In the genomic region with DNA sequence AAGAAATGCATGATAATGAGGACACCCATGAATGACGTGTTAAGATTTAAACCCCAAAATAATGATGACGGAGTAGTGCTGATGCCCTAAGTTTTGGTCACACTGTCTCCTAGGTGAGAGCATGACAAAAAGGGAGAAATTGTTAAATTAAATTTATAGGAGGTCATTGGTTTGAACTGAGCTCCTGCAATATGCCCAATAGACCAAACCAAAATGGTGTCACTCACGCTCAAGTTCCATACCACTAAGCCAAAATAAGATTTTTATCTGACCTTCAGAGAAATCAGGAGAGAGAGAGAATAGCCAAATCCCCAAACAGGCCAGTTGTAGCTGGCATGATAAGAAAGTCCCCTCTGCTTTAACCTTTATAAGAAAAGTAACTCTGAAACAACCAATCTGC, we compare ENCODE assay signal across 16 cellular contexts. TPM values are rescaled to one million over a fixed set of nuclear protein-coding genes. Genes with fewer than 3 reads are reported as not detected.
DNase-seq lines count a peak whose midpoint lies in the region; ATAC-seq and TF ChIP-seq lines count a peak whose summit lies in the region.
"Had no signal": no experiment of that assay in that cellular context is flagged by ENCODE, and none has a peak within 500 bp of the region (broad histone marks: within the 10 kb centered on the region; RNA-seq: fewer than 3 reads in every experiment).

No MANE protein-coding gene starts in this region.

- H3K36me3 Mint-ChIP-seq in activated T-helper 17 cell treated with anti-CD3 and anti-CD28 coated beads, Interleukin-2, amount 50 U/mL, for 72 hours (ENCODE audit: low read depth), result peaks cover 5% of the 10 kb centered on the region
- H3K36me3 Mint-ChIP-seq in immature natural killer cell, result no peaks in the 10 kb centered on the region
- H3K36me3 Mint-ChIP-seq: IgD-negative memory B cell had no signal

- DNase-seq in left ventricle myocardium inferior, result no peak
- DNase-seq in Right ventricle myocardium inferior (ENCODE audit: missing footprints), result no peak
- no peak for DNase-seq in immature natural killer cell
- DNase-seq in central memory CD4-positive, alpha-beta T cell, result no peak
- DNase-seq: GOT3, NCI-H1105, NCI-H1694 treated with DMSO at 0.1 percent for 48 hours, NCI-H524 treated with DMSO at 0.1 percent for 48 hours had no signal

- H3K27me3 Mint-ChIP-seq in activated T-helper 17 cell treated with anti-CD3 and anti-CD28 coated beads, Interleukin-2, amount 50 U/mL, for 72 hours, result no peaks in the 10 kb centered on the region
- peaks cover 0 to 2% (median 1%) of the 10 kb centered on the region in 3 donors for H3K27me3 Mint-ChIP-seq in immature natural killer cell (ENCODE audit: low read depth in 3 of 3)
- H3K27me3 Mint-ChIP-seq: IgD-negative memory B cell had no signal

- intact Hi-C loops in left ventricle myocardium inferior (cut with micrococcal nuclease), result no loop called here
- intact Hi-C loops in Right ventricle myocardium inferior (cut with DNase I), result no loop called here

- peaks cover 65% of the 10 kb centered on the region for H3K4me1 Mint-ChIP-seq in activated T-helper 17 cell treated with anti-CD3 and anti-CD28 coated beads, Interleukin-2, amount 50 U/mL, for 72 hours
- peaks cover 90 to 97% of the 10 kb centered on the region in 2 donors for H3K4me1 Mint-ChIP-seq in immature natural killer cell

- H3K36me3 ChIP-seq in left ventricle myocardium inferior, result no peaks in the 10 kb centered on the region

- H3K9me3 Mint-ChIP-seq in activated T-helper 17 cell treated with anti-CD3 and anti-CD28 coated beads, Interleukin-2, amount 50 U/mL, for 72 hours, result no peaks in the 10 kb centered on the region
- H3K9me3 Mint-ChIP-seq in immature natural killer cell, result no peaks in the 10 kb centered on the region
- H3K9me3 Mint-ChIP-seq: IgD-negative memory B cell had no signal

- no peak for TF ChIP-seq CTCF in left ventricle myocardium inferior (IDR thresholded peaks at IDR 0.05; ENCODE audit: borderline replicate concordance)

- H3K4me1 ChIP-seq in left ventricle myocardium inferior, result peaks cover 96% of the 10 kb centered on the region

- H3K27ac ChIP-seq in left ventricle myocardium inferior (replicated peaks), result peak overlapping the region; percentile 10
- H3K27ac ChIP-seq: A549; BLaER1 treated with 17β-estradiol and CSF1 and Interleukin-3, amounts not matched to agents 10 nM and 100 nM had no signal

- no peaks in the 10 kb centered on the region for H3K27me3 ChIP-seq in left ventricle myocardium inferior (ENCODE audit: low read depth)
- H3K27me3 ChIP-seq: BLaER1 treated with 17β-estradiol and CSF1 and Interleukin-3, amounts not matched to agents 10 nM and 100 nM had no signal

- no peak overlapping the region for H3K4me3 ChIP-seq in left ventricle myocardium inferior
- H3K4me3 ChIP-seq: A549; BLaER1 treated with 17β-estradiol and CSF1 and Interleukin-3, amounts not matched to agents 10 nM and 100 nM had no signal

- no peak for ATAC-seq in Right ventricle myocardium inferior
- ATAC-seq in activated T-helper 17 cell treated with anti-CD3 and anti-CD28 coated beads, Interleukin-2, amount 50 U/mL, for 72 hours (replicated peaks), result no peak
- ATAC-seq in GM21529 (IDR thresholded peaks at IDR 0.05; ENCODE audit: unreplicated experiment), result no peak
- no peak for ATAC-seq in HG03439 (IDR thresholded peaks at IDR 0.05; ENCODE audit: unreplicated experiment)
- no peak for ATAC-seq in HG02759 (IDR thresholded peaks at IDR 0.05; ENCODE audit: unreplicated experiment)
- ATAC-seq: A549, Panc1 had no signal

- H3K9me3 ChIP-seq in left ventricle myocardium inferior (replicated peaks), result no peaks in the 10 kb centered on the region
- H3K9me3 ChIP-seq: A549; BLaER1 treated with 17β-estradiol and CSF1 and Interleukin-3, amounts not matched to agents 10 nM and 100 nM had no signal

- H3K4me3 Mint-ChIP-seq in activated T-helper 17 cell treated with anti-CD3 and anti-CD28 coated beads, Interleukin-2, amount 50 U/mL, for 72 hours, result peak overlapping the region; percentile 66
- peak overlapping the region in 1 of 5 donors; percentile 67 for H3K4me3 Mint-ChIP-seq in immature natural killer cell

- H3K27ac Mint-ChIP-seq in activated T-helper 17 cell treated with anti-CD3 and anti-CD28 coated beads, Interleukin-2, amount 50 U/mL, for 72 hours, result peak overlapping the region; percentile 51
- peak overlapping the region in 4 of 6 donors; percentile 34 to 84 (median 69) for H3K27ac Mint-ChIP-seq in immature natural killer cell

RNA-seq across cellular contexts. Expression of gene RAPGEF1, which starts 46.7 kb away (rescaled TPM):
- total RNA-seq in left ventricle myocardium inferior (95.9 TPM), Right ventricle myocardium inferior (125 TPM)
- 100 to 1,000 TPM; 147 to 167 TPM for total RNA-seq in activated T-helper 17 cell treated with anti-CD3 and anti-CD28 coated beads, Interleukin-2, amount 50 U/mL, for 72 hours
- polyA plus RNA-seq in immature natural killer cell, result 10 to 100 TPM in 1 of 3 donors, 1 to 10 TPM in 2; 1.2 to 15.8 (median 7.4) TPM
